1 cellular context compared by ENCODE assay signal in the genomic region with DNA sequence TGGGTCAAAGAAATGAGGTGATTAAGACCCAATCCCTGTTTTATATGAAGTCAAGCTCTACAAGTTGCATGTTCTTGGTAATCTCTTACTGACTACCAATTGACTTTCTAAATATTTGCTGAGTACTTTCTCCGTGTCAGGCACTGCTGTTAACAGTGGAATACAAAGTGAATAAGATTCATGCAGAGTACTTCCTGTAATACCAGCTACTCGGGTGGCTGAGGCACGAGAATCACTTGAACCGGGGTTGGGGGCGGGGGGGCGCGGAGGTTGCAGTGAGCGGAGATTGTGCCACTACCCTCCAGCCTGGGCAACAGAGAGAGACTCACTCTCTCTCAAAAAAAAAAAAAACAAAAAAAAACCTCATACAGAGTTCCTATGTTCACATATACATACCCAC.
TF ChIP-seq lines count a peak whose summit lies in the region.

No MANE protein-coding gene starts in this region.

TF ChIP-seq in H1, 55 proteins besides CTCF, POLR2A, EP300 and RAD21 (continued from another document):
- TF ChIP-seq CHD7 (IDR thresholded peaks at IDR 0.05; ENCODE audit: insufficient replicate concordance, low read length) (no peak), CEBPB (IDR thresholded peaks at IDR 0.05; ENCODE audit: low read depth, low read length) (no peak), SIRT6 (IDR thresholded peaks at IDR 0.05; ENCODE audit: low read length) (no peak), EZH2 (IDR thresholded peaks at IDR 0.05; ENCODE audit: low read depth, low read length, severe bottlenecking) (no peak), TBP (IDR thresholded peaks at IDR 0.05; ENCODE audit: low read depth, low read length) (no peak), JUN (IDR thresholded peaks at IDR 0.05; ENCODE audit: low read depth, low read length) (no peak), USF2 (IDR thresholded peaks at IDR 0.05; ENCODE audit: low read length) (no peak)
